Comparison of ENCODE assay signal across 22 cellular contexts in the genomic region with DNA sequence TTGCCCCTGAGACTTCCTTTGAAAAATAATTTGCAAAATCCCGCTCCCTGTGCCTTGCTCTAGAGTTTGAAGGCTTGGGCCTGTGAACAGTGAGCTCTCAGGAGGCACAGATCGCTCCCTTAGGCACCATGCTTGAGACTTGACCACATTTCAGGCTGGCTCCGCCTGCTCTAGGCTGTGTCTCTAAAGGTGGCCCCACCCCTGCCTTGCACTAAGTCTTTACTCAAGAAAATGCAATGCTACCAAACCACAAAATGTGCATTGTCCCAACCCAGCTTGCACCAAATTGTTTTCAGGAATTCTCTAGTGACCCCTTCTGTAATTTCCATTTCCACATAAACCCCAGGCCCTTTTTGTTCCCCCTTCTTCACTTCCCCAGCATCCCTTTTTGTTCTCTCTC.
"Had no signal": no experiment of that assay in that cellular context is flagged by ENCODE, and none has a peak within 500 bp of the region (broad histone marks: within the 10 kb centered on the region; RNA-seq: fewer than 3 reads in every experiment).

No MANE protein-coding gene starts in this region.

- H3K27me3 ChIP-seq: heart right ventricle, spleen, testis, transverse colon had no signal

- H3K79me2 ChIP-seq: parathyroid adenoma had no signal

- H3K36me3 ChIP-seq: transverse colon had no signal

- H3K4me3 ChIP-seq: heart right ventricle, psoas muscle, spleen, testis, transverse colon had no signal

- H3K9ac ChIP-seq: parathyroid adenoma had no signal

- ATAC-seq: activated CD4-positive, alpha-beta T cell treated with anti-CD3 and anti-CD28 coated beads for 36 hours; activated T-cell treated with anti-CD3 and anti-CD28 coated beads, Interleukin-2, amount 50 U/mL, for 72 hours; effector memory CD8-positive, alpha-beta T cell; esophagus mucosa; heart right ventricle; psoas muscle; right cardiac atrium had no signal

- DNase-seq: activated CD4-positive, alpha-beta T cell treated with anti-CD3 and anti-CD28 coated beads for 36 hours; activated CD4-positive, CD25-positive, alpha-beta regulatory T cell; activated effector memory CD4-positive, alpha-beta T cell treated with Interleukin-2 at 50 U/mL for 16 hours; activated naive CD4-positive, alpha-beta T cell treated with Interleukin-2 at 50 U/mL for 16 hours; activated naive CD8-positive, alpha-beta T cell treated with anti-CD3 and anti-CD28 coated beads, Interleukin-2, amount 10 ng/mL, durations not matched to agents 7 days and 5 days; activated T-cell treated with anti-CD3 and anti-CD28 coated beads for 4 hours; activated T-cell treated with anti-CD3 and anti-CD28 coated beads, Interleukin-2, amount 50 U/mL, for 72 hours; amniotic stem cell; caudate nucleus; cortex of kidney; effector memory CD8-positive, alpha-beta T cell; heart right ventricle; naive B cell; psoas muscle; right cardiac atrium; spleen; stimulated activated naive CD4-positive, alpha-beta T cell treated with Interleukin-2 at 50 U/mL for 16 hours; T-helper 1 cell; testis; transverse colon had no signal

- H3K9me3 ChIP-seq: psoas muscle, spleen, testis, transverse colon had no signal

- H3K27ac ChIP-seq: heart right ventricle, parathyroid adenoma, psoas muscle, spleen, testis, transverse colon had no signal

- H3K4me1 ChIP-seq: heart right ventricle, parathyroid adenoma, psoas muscle, testis, transverse colon had no signal

- H2AFZ ChIP-seq: parathyroid adenoma had no signal
